ENCODE assay signal across 1 cellular context in genomic region chr1:117147856-117148588, GRCh38.
TF ChIP-seq lines count a peak whose summit lies in the region.

No MANE protein-coding gene starts in this region.

TF ChIP-seq in HEK293, 187 proteins besides CTCF, POLR2A, EP300 and RAD21 (continued from another document and continues in another):
- TF ChIP-seq ZNF791 (tag by site-specific recombination; IDR thresholded peaks at IDR 0.05), result no peak
- no peak for TF ChIP-seq ZBTB26 (tag by site-specific recombination; optimal IDR thresholded peaks at IDR 0.05)
- no peak; the same call in 1 of the 2 replicates for TF ChIP-seq ZNF561 (tag by site-specific recombination; IDR thresholded peaks at IDR 0.05; ENCODE audit: borderline replicate concordance)
- TF ChIP-seq ZNF580 (tag by site-specific recombination; IDR thresholded peaks at IDR 0.05), result peak; percentile 71; the same call in 1 of the 2 replicates
- TF ChIP-seq KLF16 (tag by site-specific recombination; IDR thresholded peaks at IDR 0.05), result no peak; the same call in none of the 2 replicates
- TF ChIP-seq ZNF664 (tag by site-specific recombination; IDR thresholded peaks at IDR 0.05), result no peak
- TF ChIP-seq ZNF398 (tag by site-specific recombination; IDR thresholded peaks at IDR 0.05), result no peak
- no peak for TF ChIP-seq HOXA7 (CRISPR knock-in tag; IDR thresholded peaks at IDR 0.05; ENCODE audit: borderline replicate concordance)
- TF ChIP-seq ZSCAN23 (tag by site-specific recombination; IDR thresholded peaks at IDR 0.05), result no peak
- TF ChIP-seq ZNF701 (tag by site-specific recombination; IDR thresholded peaks at IDR 0.05), result no peak
- no peak; the same call in 1 of the 2 replicates for TF ChIP-seq ZNF692 (tag by site-specific recombination; IDR thresholded peaks at IDR 0.05)
- TF ChIP-seq ZNF544 (tag by site-specific recombination; IDR thresholded peaks at IDR 0.05), result no peak
- TF ChIP-seq ZNF362 (tag by site-specific recombination; IDR thresholded peaks at IDR 0.05), result no peak
- TF ChIP-seq MZF1 (tag by site-specific recombination; IDR thresholded peaks at IDR 0.05; ENCODE audit: borderline replicate concordance), result peak; percentile 13; the same call in 1 of the 2 replicates
- no peak for TF ChIP-seq ZBTB10 (tag by site-specific recombination; IDR thresholded peaks at IDR 0.05)
- no peak for TF ChIP-seq ZNF514 (tag by site-specific recombination; IDR thresholded peaks at IDR 0.05)
- no peak for TF ChIP-seq ZNF350 (tag by site-specific recombination; IDR thresholded peaks at IDR 0.05)
- TF ChIP-seq YY1 (tag by site-specific recombination; IDR thresholded peaks at IDR 0.05), result 0 out of 2 replicates have a peak, but pooled peaks have one; percentile 54
- no peak for TF ChIP-seq ZNF610 (tag by site-specific recombination; IDR thresholded peaks at IDR 0.05; ENCODE audit: borderline replicate concordance)
- TF ChIP-seq ZNF426 (tag by site-specific recombination; IDR thresholded peaks at IDR 0.05), result no peak
- no peak for TF ChIP-seq ZNF677 (tag by site-specific recombination; IDR thresholded peaks at IDR 0.05)
- TF ChIP-seq ZNF394 (tag by site-specific recombination; IDR thresholded peaks at IDR 0.05; ENCODE audit: borderline replicate concordance), result no peak
- TF ChIP-seq TRIM28 (IDR thresholded peaks at IDR 0.05; ENCODE audit: borderline replicate concordance, low read length), result no peak
- no peak for TF ChIP-seq SCRT2 (tag by site-specific recombination; IDR thresholded peaks at IDR 0.05)
- TF ChIP-seq ZNF366 (tag by site-specific recombination; conservative IDR thresholded peaks at IDR 0.05), result peak; percentile 41; the same call in 1 of the 2 replicates
- peak; percentile 53 for TF ChIP-seq ZBTB6 (tag by site-specific recombination; IDR thresholded peaks at IDR 0.05)
- no peak for TF ChIP-seq ZNF747 (tag by site-specific recombination; IDR thresholded peaks at IDR 0.05)
- 0 out of 2 replicates have a peak, but pooled peaks have one; percentile 13 for TF ChIP-seq SP3 (tag by site-specific recombination; IDR thresholded peaks at IDR 0.05)
- no peak for TF ChIP-seq ZNF521 (tag by site-specific recombination; IDR thresholded peaks at IDR 0.05)
- TF ChIP-seq ZNF211 (tag by site-specific recombination; IDR thresholded peaks at IDR 0.05; ENCODE audit: low read depth), result no peak
- no peak for TF ChIP-seq ZFP41 (tag by site-specific recombination; IDR thresholded peaks at IDR 0.05; ENCODE audit: borderline replicate concordance)
- no peak for TF ChIP-seq GLI4 (tag by site-specific recombination; IDR thresholded peaks at IDR 0.05)
- peak; percentile 49; the same call in 1 of the 2 replicates for TF ChIP-seq HOXD13 (CRISPR knock-in tag; IDR thresholded peaks at IDR 0.05; ENCODE audit: borderline replicate concordance)
- TF ChIP-seq YY2 (tag by site-specific recombination; IDR thresholded peaks at IDR 0.05), result no peak
- TF ChIP-seq ZNF571 (tag by site-specific recombination; IDR thresholded peaks at IDR 0.05), result no peak
- TF ChIP-seq FEZF1 (tag by site-specific recombination; IDR thresholded peaks at IDR 0.05), result peak; percentile 99
- TF ChIP-seq ZNF600 (tag by site-specific recombination; IDR thresholded peaks at IDR 0.05), result no peak
- TF ChIP-seq ZNF530 (tag by site-specific recombination; IDR thresholded peaks at IDR 0.05; ENCODE audit: low read depth), result no peak
- TF ChIP-seq ZBTB44 (tag by site-specific recombination; IDR thresholded peaks at IDR 0.05), result peak; percentile 96
- no peak for TF ChIP-seq ZNF292 (tag by site-specific recombination; IDR thresholded peaks at IDR 0.05; ENCODE audit: borderline replicate concordance, low read depth)
- no peak for TF ChIP-seq ZNF239 (tag by site-specific recombination; IDR thresholded peaks at IDR 0.05)
- no peak for TF ChIP-seq ZNF623 (tag by site-specific recombination; IDR thresholded peaks at IDR 0.05)
- TF ChIP-seq ZNF10 (tag by site-specific recombination; IDR thresholded peaks at IDR 0.05), result peak; percentile 42; the same call in 1 of the 2 replicates
- TF ChIP-seq BCL11A (tag by site-specific recombination; IDR thresholded peaks at IDR 0.05; ENCODE audit: low read depth), result peak; percentile 17; the same call in 1 of the 2 replicates
- no peak for TF ChIP-seq ZFP37 (tag by site-specific recombination; IDR thresholded peaks at IDR 0.05)
- TF ChIP-seq ZNF837 (tag by site-specific recombination; IDR thresholded peaks at IDR 0.05), result no peak
- TF ChIP-seq ZNF155 (tag by site-specific recombination; IDR thresholded peaks at IDR 0.05), result no peak
- no peak for TF ChIP-seq SALL2 (tag by site-specific recombination; IDR thresholded peaks at IDR 0.05; ENCODE audit: borderline replicate concordance)
- TF ChIP-seq ZNF335 (tag by site-specific recombination; conservative IDR thresholded peaks at IDR 0.05), result peak; percentile 58
- no peak for TF ChIP-seq ZNF280C (tag by site-specific recombination; IDR thresholded peaks at IDR 0.05)
- TF ChIP-seq ZSCAN4 (tag by site-specific recombination; IDR thresholded peaks at IDR 0.05), result no peak
- no peak for TF ChIP-seq ZNF707 (tag by site-specific recombination; IDR thresholded peaks at IDR 0.05)
- no peak for TF ChIP-seq ZNF266 (tag by site-specific recombination; IDR thresholded peaks at IDR 0.05; ENCODE audit: low read depth)
- no peak for TF ChIP-seq ZBTB1 (tag by site-specific recombination; IDR thresholded peaks at IDR 0.05)
- TF ChIP-seq ZBTB7A (tag by site-specific recombination; IDR thresholded peaks at IDR 0.05; ENCODE audit: low read depth), result no peak
- TF ChIP-seq OVOL3 (tag by site-specific recombination; IDR thresholded peaks at IDR 0.05), result peak; percentile 70; the same call in 1 of the 2 replicates
- TF ChIP-seq ZNF302 (tag by site-specific recombination; IDR thresholded peaks at IDR 0.05; ENCODE audit: low read depth), result no peak
- TF ChIP-seq SCRT1 (tag by site-specific recombination; IDR thresholded peaks at IDR 0.05; ENCODE audit: borderline replicate concordance), result peak; percentile 45; the same call in 1 of the 2 replicates
- peak; percentile 90 for TF ChIP-seq OSR2 (tag by site-specific recombination; IDR thresholded peaks at IDR 0.05)
